Comparison of ENCODE assay signal across 12 cellular contexts in genomic region chr2:174333017-174333501, GRCh38. TPM values are rescaled to one million over a fixed set of nuclear protein-coding genes. Genes with fewer than 3 reads are reported as not detected.
DNase-seq lines count a peak whose midpoint lies in the region; TF ChIP-seq lines count a peak whose summit lies in the region.
"Had no signal": no experiment of that assay in that cellular context is flagged by ENCODE, and none has a peak within 500 bp of the region (broad histone marks: within the 10 kb centered on the region; RNA-seq: fewer than 3 reads in every experiment).

No MANE protein-coding gene starts in this region.

- peaks cover 0 to 47% (median 27%) of the 10 kb centered on the region in 7 donors for H3K9me3 Mint-ChIP-seq in CD14-positive monocyte
- H3K9me3 Mint-ChIP-seq in activated T-helper 1 cell treated with anti-CD3 and anti-CD28 coated beads, Interleukin-12 subunit alpha, Interleukin-12 subunit beta, Interleukin-2, Interleukin-4 antibody, amounts not matched to agents 30 ng/mL and 10 ng/mL and 1 ng/mL, durations not matched to agents 14 hours and 24 hours and 36 hours = no peaks in the 10 kb centered on the region

- H4K8ac ChIP-seq in mesenchymal stem cell (ENCODE audit: low read length) = no peak overlapping the region

- no peaks in the 10 kb centered on the region for H3K36me3 ChIP-seq in mesenchymal stem cell (ENCODE audit: control insufficient read depth in 1 of 2, insufficient read depth in 2 of 2, low read depth in 1 of 2, low read length in 2 of 2)
- no peaks in the 10 kb centered on the region for H3K36me3 ChIP-seq in adrenal gland (replicated peaks in 1 of 2)
- H3K36me3 ChIP-seq: brain microvascular endothelial cell had no signal

- peaks cover 84 to 99% (median 93%) of the 10 kb centered on the region in 3 donors for H3K27me3 Mint-ChIP-seq in CD14-positive monocyte (ENCODE audit: low read depth in 3 of 3)
- H3K27me3 Mint-ChIP-seq in activated T-helper 1 cell treated with anti-CD3 and anti-CD28 coated beads, Interleukin-12 subunit alpha, Interleukin-12 subunit beta, Interleukin-2, Interleukin-4 antibody, amounts not matched to agents 30 ng/mL and 10 ng/mL and 1 ng/mL, durations not matched to agents 14 hours and 24 hours and 36 hours (ENCODE audit: insufficient read depth) = peaks cover 75% of the 10 kb centered on the region

- TF ChIP-seq POLR2A in adrenal gland (IDR thresholded peaks at IDR 0.05) = no peak

- H2BK5ac ChIP-seq in mesenchymal stem cell (ENCODE audit: low read depth, low read length, poor library complexity, severe bottlenecking) = no peak overlapping the region

- TF ChIP-seq CTCF in CD14-positive monocyte (IDR thresholded peaks at IDR 0.05) (no peak), GM12875 (IDR thresholded peaks at IDR 0.05; ENCODE audit: borderline replicate concordance, insufficient read depth, low read depth, low read length) (no peak), adrenal gland (IDR thresholded peaks at IDR 0.05) (no peak)

- H3K27ac ChIP-seq in mesenchymal stem cell (ENCODE audit: low read length, poor library complexity, severe bottlenecking) (no peak overlapping the region), adrenal gland (no peak overlapping the region)
- H3K27ac ChIP-seq: brain microvascular endothelial cell had no signal

- H3K4me3 Mint-ChIP-seq in CD14-positive monocyte = peak overlapping the region; percentile 67 to 89
- H3K4me3 Mint-ChIP-seq in activated T-helper 1 cell treated with anti-CD3 and anti-CD28 coated beads, Interleukin-12 subunit alpha, Interleukin-12 subunit beta, Interleukin-2, Interleukin-4 antibody, amounts not matched to agents 30 ng/mL and 10 ng/mL and 1 ng/mL, durations not matched to agents 14 hours and 24 hours and 36 hours = peak overlapping the region; percentile 50

- peaks cover 49% of the 10 kb centered on the region for H3K4me1 ChIP-seq in mesenchymal stem cell (ENCODE audit: control insufficient read depth, insufficient read depth, low read depth, low read length)
- peaks cover 7 to 37% of the 10 kb centered on the region in 2 donors for H3K4me1 ChIP-seq in adrenal gland (replicated peaks in 1 of 2)

- H3K27me3 ChIP-seq in mesenchymal stem cell (ENCODE audit: control insufficient read depth in 1 of 2, insufficient read depth in 1 of 2, low read length in 2 of 2) (peaks cover 94 to 95% of the 10 kb centered on the region in 2 experiments), adrenal gland (peaks cover 98% of the 10 kb centered on the region)

- no peak overlapping the region for H2BK15ac ChIP-seq in mesenchymal stem cell (ENCODE audit: low read depth, poor library complexity, severe bottlenecking)

- peak overlapping the region; percentile 42 for H3K4me3 ChIP-seq in GM12875 (ENCODE audit: low read depth, low read length)
- peak overlapping the region in 1 of 2 experiments; percentile 29 for H3K4me3 ChIP-seq in mesenchymal stem cell (ENCODE audit: insufficient read depth in 1 of 2, low read depth in 1 of 2, low read length in 2 of 2)
- no peak overlapping the region for H3K4me3 ChIP-seq in adrenal gland

- no peak overlapping the region for H4K91ac ChIP-seq in mesenchymal stem cell (ENCODE audit: low read length)

- H3K9ac ChIP-seq in mesenchymal stem cell (ENCODE audit: low read length) = no peak overlapping the region

- no peak overlapping the region for H3K23ac ChIP-seq in mesenchymal stem cell (ENCODE audit: low read length in 2 of 2)

- H3K79me1 ChIP-seq in mesenchymal stem cell (replicated peaks; ENCODE audit: low read length, poor library complexity, severe bottlenecking) = no peaks in the 10 kb centered on the region

- DNase-seq in CD14-positive monocyte (ENCODE audit: low spot score) (no peak), mesenchymal stem cell (peak; percentile 2), NCI-H82 (lab: John Stamatoyannopoulos, UW) (no peak), adrenal gland (no peak), T1000 (lab: John Stamatoyannopoulos, UW) (no peak), SIG-M5 treated with dmso at 0.1 percent for 504 hours (lab: John Stamatoyannopoulos, UW; ENCODE audit: unreplicated experiment) (no peak)
- no peak for DNase-seq in activated T-helper 1 cell treated with anti-CD3 and anti-CD28 coated beads, Interleukin-12 subunit alpha, Interleukin-12 subunit beta, Interleukin-2, Interleukin-4 antibody, amounts not matched to agents 30 ng/mL and 10 ng/mL and 1 ng/mL, durations not matched to agents 14 hours and 24 hours and 36 hours (ENCODE audit: low spot score)
- DNase-seq: brain microvascular endothelial cell, DMS 273 treated with DMSO at 0.1 percent for 48 hours, NCI-H1105 treated with DMSO at 0.1 percent for 48 hours had no signal

- H2AK5ac ChIP-seq in mesenchymal stem cell (ENCODE audit: low read length, severe bottlenecking) = no peak overlapping the region

- no peak overlapping the region for H3K14ac ChIP-seq in mesenchymal stem cell (ENCODE audit: low read length in 2 of 2)

- no peak overlapping the region for H2AFZ ChIP-seq in mesenchymal stem cell (ENCODE audit: low read depth, low read length)

- WGBS in mesenchymal stem cell = 4% methylated on average over 18 of the region's 18 CpGs
- WGBS in adrenal gland, 4 donors = 15 to 22% (median 20%) methylated on average over 18 of the region's 18 CpGs

- no peak overlapping the region for H3K4ac ChIP-seq in mesenchymal stem cell (ENCODE audit: low read depth in 1 of 2, low read length in 2 of 2)

- H2BK12ac ChIP-seq in mesenchymal stem cell (ENCODE audit: low read length in 2 of 2) = no peak overlapping the region

- no peak overlapping the region for H3K27ac Mint-ChIP-seq in CD14-positive monocyte
- H3K27ac Mint-ChIP-seq in activated T-helper 1 cell treated with anti-CD3 and anti-CD28 coated beads, Interleukin-12 subunit alpha, Interleukin-12 subunit beta, Interleukin-2, Interleukin-4 antibody, amounts not matched to agents 30 ng/mL and 10 ng/mL and 1 ng/mL, durations not matched to agents 14 hours and 24 hours and 36 hours = peak overlapping the region; percentile 73

- H3K4me2 ChIP-seq in mesenchymal stem cell (ENCODE audit: low read length, poor library complexity, severe bottlenecking) = peak overlapping the region; percentile 58

- H2BK120ac ChIP-seq in mesenchymal stem cell (ENCODE audit: low read depth, low read length) = no peak overlapping the region

- intact Hi-C loops in CD14-positive monocyte (cut with micrococcal nuclease) = loop anchor here in 1 of 2 donors (10.0 kb wide), 1 partner anchor 1762 kb away; the partner anchor contains the start of genes HOXD12 and HOXD13
- intact Hi-C loops in activated T-helper 1 cell treated with anti-CD3 and anti-CD28 coated beads, Interleukin-12 subunit alpha, Interleukin-12 subunit beta, Interleukin-2, Interleukin-4 antibody, amounts not matched to agents 30 ng/mL and 10 ng/mL and 1 ng/mL, durations not matched to agents 14 hours and 24 hours and 36 hours (cut with micrococcal nuclease) = loop anchor here (2.0 to 5.0 kb wide), 2 partner anchors 930 to 1829 kb away; no protein-coding TSS in a partner anchor
- intact Hi-C loops in adrenal gland (cut with DNase I) = loop anchor here in 1 of 2 donors (10.0 kb wide), 1 partner anchor 448 kb away; no protein-coding TSS in a partner anchor

- no peaks in the 10 kb centered on the region for H3K9me3 ChIP-seq in mesenchymal stem cell (ENCODE audit: control insufficient read depth, low read length)
- H3K9me3 ChIP-seq in adrenal gland (replicated peaks in 1 of 3) = peaks cover 0 to 2% (median 0%) of the 10 kb centered on the region in 3 donors

- H3K4me1 Mint-ChIP-seq in CD14-positive monocyte = peaks cover 62% of the 10 kb centered on the region
- peaks cover 29% of the 10 kb centered on the region for H3K4me1 Mint-ChIP-seq in activated T-helper 1 cell treated with anti-CD3 and anti-CD28 coated beads, Interleukin-12 subunit alpha, Interleukin-12 subunit beta, Interleukin-2, Interleukin-4 antibody, amounts not matched to agents 30 ng/mL and 10 ng/mL and 1 ng/mL, durations not matched to agents 14 hours and 24 hours and 36 hours (ENCODE audit: low read depth)

- no peak overlapping the region for H3K18ac ChIP-seq in mesenchymal stem cell (ENCODE audit: low read depth in 1 of 2, low read length in 2 of 2)

- peaks cover 5 to 25% of the 10 kb centered on the region in 2 donors for H3K36me3 Mint-ChIP-seq in CD14-positive monocyte
- H3K36me3 Mint-ChIP-seq in activated T-helper 1 cell treated with anti-CD3 and anti-CD28 coated beads, Interleukin-12 subunit alpha, Interleukin-12 subunit beta, Interleukin-2, Interleukin-4 antibody, amounts not matched to agents 30 ng/mL and 10 ng/mL and 1 ng/mL, durations not matched to agents 14 hours and 24 hours and 36 hours (ENCODE audit: low read depth) = no peaks in the 10 kb centered on the region

RNA-seq across cellular contexts. Expression of gene SP9, which starts 1.7 kb away (rescaled TPM):
- polyA plus RNA-seq in CD14-positive monocyte (not detected), adrenal gland (not detected)
- total RNA-seq in activated T-helper 1 cell treated with anti-CD3 and anti-CD28 coated beads, Interleukin-12 subunit alpha, Interleukin-12 subunit beta, Interleukin-2, Interleukin-4 antibody, amounts not matched to agents 30 ng/mL and 10 ng/mL and 1 ng/mL, durations not matched to agents 14 hours and 24 hours and 36 hours = not detected in 2 replicates
- polyA plus RNA-seq in mesenchymal stem cell (2013, experiment 1 of 2) = not detected
- polyA plus RNA-seq in mesenchymal stem cell (2013, experiment 2 of 2) = not detected
- not detected for total RNA-seq in adrenal gland
- total RNA-seq: endothelial cell of umbilical vein had no signal
- polyA plus RNA-seq: endothelial cell of umbilical vein had no signal
